ENCODE assay signal across 8 cellular contexts in genomic region chr6:149717255-149717587, GRCh38. TPM values are rescaled to one million over a fixed set of nuclear protein-coding genes. Genes with fewer than 3 reads are reported as not detected.
DNase-seq lines count a peak whose midpoint lies in the region; ATAC-seq and TF ChIP-seq lines count a peak whose summit lies in the region.

No MANE protein-coding gene starts in this region.

- DNase-seq in CD8-positive, alpha-beta T cell = no peak
- DNase-seq in Karpas-422 (no peak), dorsolateral prefrontal cortex (no peak), neural progenitor cell (ENCODE audit: low spot score) (no peak), GM03348 (ENCODE audit: low spot score) (no peak)
- no peak for DNase-seq in stimulated activated naive CD4-positive, alpha-beta T cell (lab: John Stamatoyannopoulos, UW)

- peak overlapping the region; percentile 91 for H3K4me3 ChIP-seq in CD8-positive, alpha-beta T cell (ENCODE audit: low read depth, low read length)
- peak overlapping the region; percentile 81 for H3K4me3 ChIP-seq in Karpas-422 (ENCODE audit: low read length)
- peak overlapping the region; percentile 56 to 100 (median 96) for H3K4me3 ChIP-seq in dorsolateral prefrontal cortex
- peak overlapping the region; percentile 70 for H3K4me3 ChIP-seq in neural progenitor cell

- H3K27ac ChIP-seq in CD8-positive, alpha-beta T cell (ENCODE audit: low read depth, low read length) = peak overlapping the region; percentile 86
- peak overlapping the region; percentile 39 for H3K27ac ChIP-seq in Karpas-422 (ENCODE audit: low read length)
- H3K27ac ChIP-seq in dorsolateral prefrontal cortex = peak overlapping the region; percentile 85 to 100 (median 97)
- peak overlapping the region; percentile 98 for H3K27ac ChIP-seq in neural progenitor cell

- H3F3A ChIP-seq in neural progenitor cell (ENCODE audit: low read depth) = peaks cover 17% of the 10 kb centered on the region

- ATAC-seq in CD8-positive, alpha-beta T cell = no peak
- ATAC-seq in GM21360 (IDR thresholded peaks at IDR 0.05; ENCODE audit: unreplicated experiment) (no peak), HG03097 (IDR thresholded peaks at IDR 0.05; ENCODE audit: low FRiP score, unreplicated experiment) (no peak)

- peak overlapping the region; percentile 86 for H3K4me3 Mint-ChIP-seq in CD8-positive, alpha-beta T cell
- H3K4me3 Mint-ChIP-seq in neural progenitor cell = peak overlapping the region; percentile 90

- H3K36me3 Mint-ChIP-seq in CD8-positive, alpha-beta T cell = peaks cover 15% of the 10 kb centered on the region
- H3K36me3 Mint-ChIP-seq in neural progenitor cell = peaks cover 9% of the 10 kb centered on the region

- CTCF ChIA-PET in CD8-positive, alpha-beta T cell (lab: Charles Lee) = interaction anchor here (1.0 kb wide), 1 partner anchor 29 kb away, joined by 3 read pairs; the partner anchor contains the start of gene NUP43

- POLR2A ChIA-PET in CD8-positive, alpha-beta T cell (lab: Charles Lee) = interaction anchor here (1.3 to 2.5 kb wide), 7 partner anchors 10 to 171 kb away, joined by 3 to 15 read pairs (median 4); partner anchors contain the start of genes GINM1, NUP43, PCMT1 and PPIL4

- intact Hi-C loops in CD8-positive, alpha-beta T cell (cut with DNase I, micrococcal nuclease) = loop anchor here (2.0 to 10.0 kb wide), 4 partner anchors 150 to 288 kb away; partner anchors contain the start of gene GINM1 (in 1 of the 2)
- intact Hi-C loops in dorsolateral prefrontal cortex (cut with DNase I) = loop anchor here (5.0 to 10.0 kb wide), 6 partner anchors 70 to 170 kb away; partner anchors contain the start of genes GINM1 (in 2 of the 2), KATNA1 (in 1 of the 2), LRP11 (in 1 of the 2) and PPIL4 (in 1 of the 2)

- H3K4me2 ChIP-seq in Karpas-422 (ENCODE audit: low read depth, low read length, poor library complexity, severe bottlenecking) = peak overlapping the region; percentile 82
- H3K4me2 ChIP-seq in neural progenitor cell = peak overlapping the region; percentile 90

- no peaks in the 10 kb centered on the region for H3K36me3 ChIP-seq in CD8-positive, alpha-beta T cell (ENCODE audit: insufficient read depth, low read length)
- H3K36me3 ChIP-seq in Karpas-422 (ENCODE audit: insufficient read depth, low read length) (peaks cover 12% of the 10 kb centered on the region; the same call in 1 of the 2 replicates), neural progenitor cell (no peaks in the 10 kb centered on the region)

- peaks cover 63% of the 10 kb centered on the region for H3K79me2 ChIP-seq in Karpas-422 (ENCODE audit: low read length)
- H3K79me2 ChIP-seq in neural progenitor cell (ENCODE audit: low read depth) = peaks cover 65% of the 10 kb centered on the region

- no peaks in the 10 kb centered on the region for H3K9me3 Mint-ChIP-seq in CD8-positive, alpha-beta T cell
- H3K9me3 Mint-ChIP-seq in neural progenitor cell = no peaks in the 10 kb centered on the region

- H3K9me2 ChIP-seq in Karpas-422 (replicated peaks; ENCODE audit: insufficient read depth, low read length) = no peaks in the 10 kb centered on the region

- TF ChIP-seq CTCF in CD8-positive, alpha-beta T cell (IDR thresholded peaks at IDR 0.05) = no peak
- TF ChIP-seq CTCF in dorsolateral prefrontal cortex (IDR thresholded peaks at IDR 0.05 in 54 of 56, conservative IDR thresholded peaks at IDR 0.05 in 2 of 56; ENCODE audit: low read depth in 1 of 56, partially characterized antibody in 56 of 56) = no peak
- no peak for TF ChIP-seq CTCF in neural progenitor cell (IDR thresholded peaks at IDR 0.05)

- no peaks in the 10 kb centered on the region; the same call in 1 of the 2 replicates for H4K20me1 ChIP-seq in Karpas-422 (ENCODE audit: insufficient read depth, low read depth, low read length)
- H4K20me1 ChIP-seq in neural progenitor cell (ENCODE audit: low read depth) = peaks cover 11% of the 10 kb centered on the region

- H3K27ac Mint-ChIP-seq in CD8-positive, alpha-beta T cell = peak overlapping the region; percentile 96
- H3K27ac Mint-ChIP-seq in neural progenitor cell = peak overlapping the region; percentile 99

- peak overlapping the region; percentile 97 for H3K9ac ChIP-seq in Karpas-422 (ENCODE audit: low read length)
- peak overlapping the region; percentile 97 for H3K9ac ChIP-seq in neural progenitor cell

- no peaks in the 10 kb centered on the region for H3K9me3 ChIP-seq in CD8-positive, alpha-beta T cell (ENCODE audit: low read length)
- H3K9me3 ChIP-seq in Karpas-422 (ENCODE audit: low read length) = no peaks in the 10 kb centered on the region
- no peaks in the 10 kb centered on the region for H3K9me3 ChIP-seq in neural progenitor cell (ENCODE audit: low read depth)

- H3K27me3 ChIP-seq in CD8-positive, alpha-beta T cell (ENCODE audit: insufficient read depth, low read length) = peaks cover 2% of the 10 kb centered on the region
- H3K27me3 ChIP-seq in Karpas-422 (ENCODE audit: low read length) = no peaks in the 10 kb centered on the region
- no peaks in the 10 kb centered on the region for H3K27me3 ChIP-seq in dorsolateral prefrontal cortex
- no peaks in the 10 kb centered on the region for H3K27me3 ChIP-seq in neural progenitor cell

- H3K4me1 Mint-ChIP-seq in CD8-positive, alpha-beta T cell (ENCODE audit: low read depth) = peaks cover 45% of the 10 kb centered on the region
- peaks cover 18% of the 10 kb centered on the region for H3K4me1 Mint-ChIP-seq in neural progenitor cell

- H2AFZ ChIP-seq in Karpas-422 (ENCODE audit: low read length) (0 out of 2 replicates have a peak overlapping the region, but pooled peaks have one; percentile 85), neural progenitor cell (replicated peaks) (peak overlapping the region; percentile 81)

- no peaks in the 10 kb centered on the region for H3K27me3 Mint-ChIP-seq in CD8-positive, alpha-beta T cell (ENCODE audit: low read depth)
- peaks cover 9% of the 10 kb centered on the region for H3K27me3 Mint-ChIP-seq in neural progenitor cell (ENCODE audit: insufficient read depth, low read depth)

- H3K4me1 ChIP-seq in CD8-positive, alpha-beta T cell (ENCODE audit: insufficient read depth, low read length) = peaks cover 27% of the 10 kb centered on the region
- H3K4me1 ChIP-seq in Karpas-422 (ENCODE audit: low read length) = peaks cover 20% of the 10 kb centered on the region
- peaks cover 18% of the 10 kb centered on the region for H3K4me1 ChIP-seq in neural progenitor cell

RNA-seq across cellular contexts. Expression of gene LATS1, which starts 0.7 kb away (rescaled TPM):
- 10 to 100 TPM; 37.2 to 39.1 TPM for total RNA-seq in CD8-positive, alpha-beta T cell
- total RNA-seq in Karpas-422 (2014; rRNA removed; shearing (Covaris generic); ENCODE audit: low replicate concordance) = 13.5 and 29.7 TPM in 2 replicates
- total RNA-seq in dorsolateral prefrontal cortex (10 to 100 TPM; 26.8 to 50.8 (median 36.9) TPM), neural progenitor cell (ENCODE audit: low replicate concordance) (21.1 and 28.0 TPM in 2 replicates)

RNA-seq across cellular contexts. Expression of gene NUP43, which starts 29.1 kb away (rescaled TPM):
- 10 to 100 TPM in 1 of 2 experiments, 1 to 10 TPM in 1; 9.7 to 10.3 TPM for total RNA-seq in CD8-positive, alpha-beta T cell
- 35.7 and 37.8 TPM in 2 replicates for total RNA-seq in Karpas-422 (2014; rRNA removed; shearing (Covaris generic); ENCODE audit: low replicate concordance)
- 10 to 100 TPM; 12.9 to 41.8 (median 23.7) TPM for total RNA-seq in dorsolateral prefrontal cortex
- total RNA-seq in neural progenitor cell (ENCODE audit: low replicate concordance) = 84.5 and 107 TPM in 2 replicates

RNA-seq across cellular contexts. Expression of gene PCMT1, which starts 32.3 kb away (rescaled TPM):
- total RNA-seq in CD8-positive, alpha-beta T cell = 10 to 100 TPM; 14.7 to 17.3 TPM
- total RNA-seq in Karpas-422 (2014; rRNA removed; shearing (Covaris generic); ENCODE audit: low replicate concordance) = 79.1 and 116 TPM in 2 replicates
- 100 to 1,000 TPM in 116 of 120 experiments, 10 to 100 TPM in 4; 58.9 to 288 (median 217) TPM for total RNA-seq in dorsolateral prefrontal cortex
- 112 and 133 TPM in 2 replicates for total RNA-seq in neural progenitor cell (ENCODE audit: low replicate concordance)

Comparison
In these comparisons a context has a peak if more than half of its experiments do, and no peak if none do; other contexts are left out.
1. H3K27ac ChIP-seq: peak in every context shown above with its lines; median percentile 98 in neural progenitor cell; 97 in dorsolateral prefrontal cortex; 86 in CD8-positive, alpha-beta T cell; 39 in Karpas-422.